In the genomic region with DNA sequence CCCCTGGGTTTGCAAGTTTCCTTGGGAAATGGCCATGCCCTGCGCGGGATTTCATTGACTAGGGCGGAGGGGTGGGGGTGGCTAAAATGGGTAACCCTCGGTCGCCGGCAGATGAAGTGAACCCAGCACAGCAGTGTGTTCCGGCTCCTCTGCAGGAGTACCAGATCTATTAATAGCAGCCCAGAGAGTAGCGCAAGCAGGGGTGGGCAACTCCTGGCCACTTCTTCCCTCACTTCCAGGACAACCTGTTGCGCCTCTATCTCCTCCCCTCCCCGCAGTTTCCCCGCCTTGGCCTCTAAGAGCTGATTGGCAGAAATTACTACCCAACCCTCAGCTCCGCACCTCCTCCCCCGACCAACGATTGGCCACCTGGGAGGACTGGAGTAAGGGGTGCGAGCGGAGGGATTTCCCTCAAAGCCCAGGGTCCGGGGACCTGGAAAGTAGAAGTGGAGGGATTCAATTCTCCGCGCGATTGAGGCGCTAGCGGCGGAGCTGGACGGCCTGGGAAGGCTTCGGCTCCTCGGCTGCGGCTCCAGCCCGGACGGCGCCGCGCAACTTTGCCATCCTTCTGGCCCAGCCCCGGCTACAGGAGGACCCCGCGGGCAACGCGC, we compare ENCODE assay signal across 7 cellular contexts. TPM values are rescaled to one million over a fixed set of nuclear protein-coding genes. Genes with fewer than 3 reads are reported as not detected.
A peak's percentile ranks its signal among the peaks of the same experiment; 100 is the strongest.
DNase-seq lines count a peak whose midpoint lies in the region; ATAC-seq and TF ChIP-seq lines count a peak whose summit lies in the region.

A gene with protein sequence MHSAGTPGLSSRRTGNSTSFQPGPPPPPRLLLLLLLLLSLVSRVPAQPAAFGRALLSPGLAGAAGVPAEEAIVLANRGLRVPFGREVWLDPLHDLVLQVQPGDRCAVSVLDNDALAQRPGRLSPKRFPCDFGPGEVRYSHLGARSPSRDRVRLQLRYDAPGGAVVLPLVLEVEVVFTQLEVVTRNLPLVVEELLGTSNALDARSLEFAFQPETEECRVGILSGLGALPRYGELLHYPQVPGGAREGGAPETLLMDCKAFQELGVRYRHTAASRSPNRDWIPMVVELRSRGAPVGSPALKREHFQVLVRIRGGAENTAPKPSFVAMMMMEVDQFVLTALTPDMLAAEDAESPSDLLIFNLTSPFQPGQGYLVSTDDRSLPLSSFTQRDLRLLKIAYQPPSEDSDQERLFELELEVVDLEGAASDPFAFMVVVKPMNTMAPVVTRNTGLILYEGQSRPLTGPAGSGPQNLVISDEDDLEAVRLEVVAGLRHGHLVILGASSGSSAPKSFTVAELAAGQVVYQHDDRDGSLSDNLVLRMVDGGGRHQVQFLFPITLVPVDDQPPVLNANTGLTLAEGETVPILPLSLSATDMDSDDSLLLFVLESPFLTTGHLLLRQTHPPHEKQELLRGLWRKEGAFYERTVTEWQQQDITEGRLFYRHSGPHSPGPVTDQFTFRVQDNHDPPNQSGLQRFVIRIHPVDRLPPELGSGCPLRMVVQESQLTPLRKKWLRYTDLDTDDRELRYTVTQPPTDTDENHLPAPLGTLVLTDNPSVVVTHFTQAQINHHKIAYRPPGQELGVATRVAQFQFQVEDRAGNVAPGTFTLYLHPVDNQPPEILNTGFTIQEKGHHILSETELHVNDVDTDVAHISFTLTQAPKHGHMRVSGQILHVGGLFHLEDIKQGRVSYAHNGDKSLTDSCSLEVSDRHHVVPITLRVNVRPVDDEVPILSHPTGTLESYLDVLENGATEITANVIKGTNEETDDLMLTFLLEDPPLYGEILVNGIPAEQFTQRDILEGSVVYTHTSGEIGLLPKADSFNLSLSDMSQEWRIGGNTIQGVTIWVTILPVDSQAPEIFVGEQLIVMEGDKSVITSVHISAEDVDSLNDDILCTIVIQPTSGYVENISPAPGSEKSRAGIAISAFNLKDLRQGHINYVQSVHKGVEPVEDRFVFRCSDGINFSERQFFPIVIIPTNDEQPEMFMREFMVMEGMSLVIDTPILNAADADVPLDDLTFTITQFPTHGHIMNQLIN (N-terminal part only) (plus strand): TSS at position 443 of the 611 bp plus-strand sequence. CDS start 268 bp downstream, outside the sequence.

- peaks cover 3% of the 10 kb centered on the region for H3K4me1 ChIP-seq in endodermal cell (ENCODE audit: control insufficient read depth, insufficient read depth, low read length)
- H3K4me1 ChIP-seq in mesodermal cell (ENCODE audit: control insufficient read depth, insufficient read depth, low read length, poor library complexity, severe bottlenecking) = peaks cover 12% of the 10 kb centered on the region
- H3K4me1 ChIP-seq in uterus = peaks cover 0 to 5% of the 10 kb centered on the region in 2 donors

- intact Hi-C loops in uterus (cut with DNase I; ENCODE audit: low total_unique reads) = no loop called here

- H3K27ac ChIP-seq in endodermal cell (ENCODE audit: low read depth, low read length) (peak within 1 kb of the TSS; percentile 50), mesodermal cell (ENCODE audit: low read depth, low read length, severe bottlenecking) (peak within 1 kb of the TSS; percentile 71), uterus (no peak within 1 kb of the TSS)

- no peak for TF ChIP-seq POLR2A in uterus (IDR thresholded peaks at IDR 0.05)

- peaks cover 12% of the 10 kb centered on the region for H3K4me1 Mint-ChIP-seq in endodermal cell

- H3K27ac Mint-ChIP-seq in endodermal cell = peak within 1 kb of the TSS; percentile 82

- ATAC-seq in HG02870 (IDR thresholded peaks at IDR 0.05; ENCODE audit: unreplicated experiment) = no peak

- TF ChIP-seq CTCF in endodermal cell (conservative IDR thresholded peaks at IDR 0.05) = no peak
- TF ChIP-seq CTCF in uterus (IDR thresholded peaks at IDR 0.05) = no peak

- H3K4me3 Mint-ChIP-seq in endodermal cell = peak within 1 kb of the TSS; percentile 77

- 0% methylated on average over 2 to 34 of the region's 37 CpGs for WGBS in endodermal cell (ENCODE audit: insufficient coverage in 1 of 2, insufficient read length in 1 of 2), 2 experiments
- 0% methylated on average over 13 to 27 of the region's 37 CpGs for WGBS in mesodermal cell (ENCODE audit: insufficient coverage in 2 of 2), 2 experiments

- H3K4me3 ChIP-seq in endodermal cell (ENCODE audit: low read length) = peak within 1 kb of the TSS; percentile 88
- peak within 1 kb of the TSS; percentile 59 for H3K4me3 ChIP-seq in mesodermal cell (ENCODE audit: extremely low read depth, insufficient read depth, low read length, poor library complexity, severe bottlenecking)
- H3K4me3 ChIP-seq in uterus = peak within 1 kb of the TSS; percentile 18 to 44

- peaks cover 18% of the 10 kb centered on the region for H3K36me3 Mint-ChIP-seq in endodermal cell (ENCODE audit: low read depth)

- H3K36me3 ChIP-seq in endodermal cell (ENCODE audit: control insufficient read depth, insufficient read depth, low read length) = no peaks in the 10 kb centered on the region
- peaks cover 27% of the 10 kb centered on the region for H3K36me3 ChIP-seq in mesodermal cell (ENCODE audit: control insufficient read depth, insufficient read depth, low read length)
- no peaks in the 10 kb centered on the region for H3K36me3 ChIP-seq in uterus

- peak; percentile 62 for DNase-seq in HK-2 (ENCODE audit: unreplicated experiment)
- peak; percentile 99 for DNase-seq in NCI-H748 (lab: John Stamatoyannopoulos, UW; ENCODE audit: unreplicated experiment)
- DNase-seq in endodermal cell = peak; percentile 98
- peak in 1 of 2 donors; percentile 15 for DNase-seq in uterus
- no peak for DNase-seq in HuH-7 (ENCODE audit: low spot score)

- H3K27me3 Mint-ChIP-seq in endodermal cell (ENCODE audit: insufficient read depth) = peaks cover 29% of the 10 kb centered on the region

- H3K27me3 ChIP-seq in endodermal cell (ENCODE audit: control insufficient read depth, insufficient read depth, low read length, poor library complexity, severe bottlenecking) (peaks cover 17% of the 10 kb centered on the region), uterus (peaks cover 0 to 15% of the 10 kb centered on the region in 2 donors)

- H3K9me3 Mint-ChIP-seq in endodermal cell = no peaks in the 10 kb centered on the region

- peak within 1 kb of the TSS; percentile 38 for H3K9ac ChIP-seq in endodermal cell (ENCODE audit: extremely low read depth, low read length, poor library complexity, severe bottlenecking)

- H3K9me3 ChIP-seq in endodermal cell (ENCODE audit: control insufficient read depth, low read length) = no peaks in the 10 kb centered on the region
- peaks cover 9% of the 10 kb centered on the region for H3K9me3 ChIP-seq in mesodermal cell (ENCODE audit: control insufficient read depth, low read length)
- H3K9me3 ChIP-seq in uterus = no peaks in the 10 kb centered on the region

RNA-seq across cellular contexts. Expression of the gene that starts here (rescaled TPM):
- total RNA-seq in endodermal cell (10 to 100 TPM; 20.4 to 28.4 TPM), uterus (10 to 100 TPM in 1 of 4 donors, 1 to 10 TPM in 2, under 1 TPM in 1; under 0.01 to 34.3 (median 2.5) TPM)
- polyA plus RNA-seq in endodermal cell (2013, experiment 1 of 2) = 10.4 TPM
- polyA plus RNA-seq in endodermal cell (2013, experiment 2 of 2) = 11.5 TPM
- polyA plus RNA-seq in mesodermal cell (2013, experiment 1 of 2) = 19.4 TPM
- 16.0 TPM for polyA plus RNA-seq in mesodermal cell (2013, experiment 2 of 2)

Comparison
In these comparisons a context has a peak if more than half of its experiments do, and no peak if none do; other contexts are left out.
1. H3K27ac ChIP-seq: peak in endodermal cell (single experiment) and mesodermal cell (single experiment); none in uterus (0 of 2).
2. H3K4me3 ChIP-seq: peak in every context shown above with its lines; median percentile 88 in endodermal cell; 59 in mesodermal cell; 31 in uterus.